In genomic region chr9:16241231-16241630, GRCh38 we compare ENCODE assay signal across 1 cellular context.
TF ChIP-seq lines count a peak whose summit lies in the region.

No MANE protein-coding gene starts in this region.

TF ChIP-seq in IMR-90, 13 proteins besides CTCF, POLR2A, EP300 and RAD21:
- no peak for TF ChIP-seq ELK1 (IDR thresholded peaks at IDR 0.05; ENCODE audit: borderline replicate concordance, low read depth, low read length)
- no peak for TF ChIP-seq CEBPB (IDR thresholded peaks at IDR 0.05; ENCODE audit: low read depth, low read length)
- TF ChIP-seq FOS (IDR thresholded peaks at IDR 0.05; ENCODE audit: low read depth, low read length): 0 out of 2 replicates have a peak, but pooled peaks have one; percentile 6
TF ChIP-seq in IMR-90: peak in this region for 1.
